ENCODE assay signal across 15 cellular contexts in genomic region chr7:106290319-106290718, GRCh38. TPM values are rescaled to one million over a fixed set of nuclear protein-coding genes. Genes with fewer than 3 reads are reported as not detected.
A peak's percentile ranks its signal among the peaks of the same experiment; 100 is the strongest.
DNase-seq lines count a peak whose midpoint lies in the region; ATAC-seq, FAIRE-seq and TF ChIP-seq lines count a peak whose summit lies in the region.
"Had no signal": no experiment of that assay in that cellular context is flagged by ENCODE, and none has a peak within 500 bp of the region (broad histone marks: within the 10 kb centered on the region; RNA-seq: fewer than 3 reads in every experiment).

No MANE protein-coding gene starts in this region.

- H2AFZ ChIP-seq in HCT116 (ENCODE audit: low read depth, low read length, poor library complexity, severe bottlenecking), result peak overlapping the region; percentile 20
- H2AFZ ChIP-seq in K562 (ENCODE audit: low read depth, low read length), result peak overlapping the region; percentile 27; the same call in 1 of the 2 replicates
- no peak overlapping the region for H2AFZ ChIP-seq in keratinocyte (ENCODE audit: control insufficient read depth, low read length)

- BruUV-seq in HCT116 (replicated peaks; lab: Mats Ljungman, UMichigan) (no TSS peak), K562 (replicated peaks; lab: Mats Ljungman, UMichigan) (no TSS peak)

- H3K36me3 ChIP-seq in HCT116 (ENCODE audit: control insufficient read depth in 1 of 2, insufficient read depth in 2 of 2, low read length in 2 of 2) (no peaks in the 10 kb centered on the region), K562 (ENCODE audit: control insufficient read depth, insufficient read depth, low read length) (no peaks in the 10 kb centered on the region), keratinocyte (ENCODE audit: control insufficient read depth in 2 of 2, extremely low read depth in 1 of 2, insufficient read depth in 2 of 2, low read length in 2 of 2) (no peaks in the 10 kb centered on the region), pancreas (no peaks in the 10 kb centered on the region), brain microvascular endothelial cell (replicated peaks) (no peaks in the 10 kb centered on the region)

- TF ChIP-seq POLR2A in HCT116 (IDR thresholded peaks at IDR 0.05; ENCODE audit: borderline replicate concordance, extremely low read depth, insufficient read depth, insufficient read length) (no peak), K562 (conservative IDR thresholded peaks at IDR 0.05) (no peak)

- H3K9ac ChIP-seq in HCT116 (ENCODE audit: low read length) (no peak overlapping the region), K562 (ENCODE audit: insufficient read depth in 1 of 2, low read depth in 2 of 2, low read length in 2 of 2) (no peak overlapping the region), keratinocyte (ENCODE audit: control insufficient read depth, extremely low read depth, insufficient read depth, low read length) (no peak overlapping the region)

- H3K27me3 ChIP-seq in HCT116 (ENCODE audit: insufficient read depth, low read length), result no peaks in the 10 kb centered on the region
- no peaks in the 10 kb centered on the region for H3K27me3 ChIP-seq in K562 (ENCODE audit: control insufficient read depth in 2 of 2, insufficient read depth in 2 of 2, low read length in 2 of 2)
- H3K27me3 ChIP-seq in keratinocyte (ENCODE audit: control insufficient read depth, extremely low read depth, insufficient read depth, low read length), result no peaks in the 10 kb centered on the region
- no peaks in the 10 kb centered on the region for H3K27me3 ChIP-seq in pancreas
- no peaks in the 10 kb centered on the region for H3K27me3 ChIP-seq in brain microvascular endothelial cell (replicated peaks)

- no peak for TF ChIP-seq EP300 in K562 (IDR thresholded peaks at IDR 0.05; ENCODE audit: low read length)

- H3K27ac ChIP-seq in HCT116 (ENCODE audit: low read depth, low read length) (no peak overlapping the region), K562 (ENCODE audit: extremely low read depth, low read depth, low read length) (no peak overlapping the region), keratinocyte (ENCODE audit: control insufficient read depth, insufficient read depth, low read length) (no peak overlapping the region), pancreas (peak overlapping the region in 3 of 4 donors; percentile 29 to 53 (median 42)), brain microvascular endothelial cell (no peak overlapping the region)

- DNase-seq in HCT116 (ENCODE audit: low read depth, low spot score) (no peak), K562 (ENCODE audit: extremely low read depth in 1 of 4, low spot score in 3 of 4) (no peak), keratinocyte (ENCODE audit: low read depth, low spot score) (no peak), pancreas (no peak), brain microvascular endothelial cell (no peak), T-helper 1 cell (no peak)
- DNase-seq in activated effector memory CD4-positive, alpha-beta T cell treated with anti-CD3 and anti-CD28 coated beads, Interleukin-2, amount 50 U/mL, for 16 hours, result no peak
- DNase-seq: C1 segment of cervical spinal cord; COR-L47; NCI-H69; NK-92 treated with Interleukin-12 subunit alpha and Interleukin-12 subunit beta, amount 100 ng/mL, for 24 hours had no signal

- H4K20me1 ChIP-seq in HCT116 (ENCODE audit: insufficient read depth) (no peaks in the 10 kb centered on the region), K562 (replicated peaks; ENCODE audit: control insufficient read depth, insufficient read depth, low read length) (no peaks in the 10 kb centered on the region), keratinocyte (ENCODE audit: control insufficient read depth, extremely low read depth, insufficient read depth, low read length) (no peaks in the 10 kb centered on the region)

- TF ChIP-seq CTCF in HCT116 (IDR thresholded peaks at IDR 0.05 in 2 of 3, conservative IDR thresholded peaks at IDR 0.05 in 1 of 3; ENCODE audit: borderline replicate concordance in 1 of 3, insufficient read depth in 1 of 3, low read depth in 2 of 3, low read length in 2 of 3) (no peak), K562 (IDR thresholded peaks at IDR 0.05 in 2 of 3, conservative IDR thresholded peaks at IDR 0.05 in 1 of 3; ENCODE audit: insufficient read depth in 2 of 3, low read depth in 1 of 3, low read length in 3 of 3) (no peak), keratinocyte (optimal IDR thresholded peaks at IDR 0.05 in 1 of 3, IDR thresholded peaks at IDR 0.05 in 1 of 3, conservative IDR thresholded peaks at IDR 0.05 in 1 of 3; ENCODE audit: extremely low read depth in 1 of 3, insufficient read depth in 2 of 3, low read length in 3 of 3) (no peak), pancreas (IDR thresholded peaks at IDR 0.05) (no peak), brain microvascular endothelial cell (IDR thresholded peaks at IDR 0.05; ENCODE audit: low read depth, low read length, missing control alignments) (no peak)

- H3K9me3 ChIP-seq in HCT116 (ENCODE audit: control insufficient read depth in 1 of 2, insufficient read depth in 1 of 2, low read depth in 1 of 2, low read length in 2 of 2) (no peaks in the 10 kb centered on the region), K562 (replicated peaks; ENCODE audit: control insufficient read depth, insufficient read depth, low read depth, low read length) (no peaks in the 10 kb centered on the region), keratinocyte (ENCODE audit: control insufficient read depth, low read depth, low read length) (no peaks in the 10 kb centered on the region), pancreas (no peaks in the 10 kb centered on the region)

- H3K4me2 ChIP-seq in HCT116 (ENCODE audit: low read length) (no peak overlapping the region), K562 (ENCODE audit: insufficient read depth, low read length) (no peak overlapping the region), keratinocyte (ENCODE audit: control insufficient read depth, extremely low read depth, insufficient read depth, low read depth, low read length) (peak overlapping the region; percentile 11)

- intact Hi-C loops in HCT116 (cut with micrococcal nuclease), result no loop called here
- intact Hi-C loops in K562 (cut with micrococcal nuclease), result no loop called here
- intact Hi-C loops in pancreas (cut with DNase I), result no loop called here

- H3K79me2 ChIP-seq in HCT116 (ENCODE audit: insufficient read depth, low read length) (no peaks in the 10 kb centered on the region), K562 (ENCODE audit: control insufficient read depth, insufficient read depth, low read length) (peaks cover 6% of the 10 kb centered on the region; the same call in 1 of the 3 replicates), keratinocyte (ENCODE audit: control insufficient read depth, insufficient read depth, low read length) (no peaks in the 10 kb centered on the region)

- H3K9me1 ChIP-seq in K562 (ENCODE audit: control insufficient read depth, insufficient read depth, low read length), result no peaks in the 10 kb centered on the region
- H3K9me1 ChIP-seq in keratinocyte (ENCODE audit: control insufficient read depth, extremely low read depth, insufficient read depth, low read length), result no peaks in the 10 kb centered on the region

- POLR2A ChIA-PET in HCT116 (lab: Charles Lee), result no interaction called here
- POLR2A ChIA-PET in K562 (lab: Yijun Ruan, JAX), result no interaction called here

- FAIRE-seq in K562 (lab: Jason Lieb, UNC) (no peak), keratinocyte (lab: Jason Lieb, UNC) (no peak), pancreas (lab: Jason Lieb, UNC) (no peak)
- FAIRE-seq: A204.1, H54 had no signal

- no peak overlapping the region for H3K4me3 ChIP-seq in HCT116 (replicated peaks in 1 of 2; ENCODE audit: low read depth in 1 of 2, low read length in 2 of 2)
- no peak overlapping the region for H3K4me3 ChIP-seq in K562
- H3K4me3 ChIP-seq in keratinocyte (ENCODE audit: control insufficient read depth in 2 of 3, extremely low read depth in 1 of 3, insufficient read depth in 2 of 3, low read depth in 1 of 3, low read length in 3 of 3), result no peak overlapping the region
- H3K4me3 ChIP-seq in pancreas, result no peak overlapping the region
- no peak overlapping the region for H3K4me3 ChIP-seq in brain microvascular endothelial cell (ENCODE audit: low read depth, low read length)

- TF ChIP-seq RAD21 in HCT116 (IDR thresholded peaks at IDR 0.05; ENCODE audit: low read depth) (no peak), K562 (CRISPR knock-in tag; conservative IDR thresholded peaks at IDR 0.05 in 1 of 2, IDR thresholded peaks at IDR 0.05 in 1 of 2) (no peak)

- RAD21 ChIA-PET in HCT116 (lab: Charles Lee; ENCODE audit: low non-redundant PET in 1 of 2, low total read pairs in 2 of 2, uncharacterized antibody in 2 of 2, unreplicated experiment in 2 of 2), result no interaction called here

- in situ Hi-C loops in K562 (cut with MboI), result no loop called here
- in situ Hi-C loops in brain microvascular endothelial cell (cut with HindIII; ENCODE audit: low pct_ligation_motif_present, low sequenced_read_pairs), result no loop called here

- H3K4me1 ChIP-seq in HCT116 (ENCODE audit: control insufficient read depth in 1 of 2, insufficient read depth in 2 of 2, low read length in 2 of 2), result peaks cover 5 to 16% of the 10 kb centered on the region in 2 experiments; a peak in 3 of 4 replicates
- peaks cover 6 to 8% of the 10 kb centered on the region in 2 experiments; a peak in 4 of 5 replicates for H3K4me1 ChIP-seq in K562 (replicated peaks in 1 of 2; ENCODE audit: control insufficient read depth in 2 of 2, insufficient read depth in 2 of 2, low read length in 2 of 2)
- peaks cover 10% of the 10 kb centered on the region for H3K4me1 ChIP-seq in keratinocyte (ENCODE audit: control insufficient read depth, extremely low read depth, insufficient read depth, low read length)
- peaks cover 0 to 15% (median 15%) of the 10 kb centered on the region in 3 donors for H3K4me1 ChIP-seq in pancreas

- H3K9me2 ChIP-seq in HCT116 (ENCODE audit: insufficient read depth), result no peaks in the 10 kb centered on the region

- ATAC-seq in HCT116 (no peak), K562 (no peak), pancreas (peak in 3 of 4 donors; percentile 6 to 24 (median 23)), HG03432 (IDR thresholded peaks at IDR 0.05; ENCODE audit: unreplicated experiment) (no peak)
- ATAC-seq: PC-3 had no signal

- CTCF ChIA-PET in HCT116 (lab: Charles Lee) (no interaction called here), K562 (lab: Yijun Ruan, JAX; ENCODE audit: low intra/inter-chr PET ratio) (no interaction called here)

- dilution Hi-C loops in keratinocyte (cut with MboI; ENCODE audit: extremely low pct_ligation_motif_present, low sequenced_read_pairs), result no loop called here

- 52% methylated on average over 5 of the region's 5 CpGs for WGBS in K562 (ENCODE audit: insufficient coverage, low coverage, missing lambda C conversion rate)
- 37 to 40% methylated on average over 5 of the region's 5 CpGs for WGBS in pancreas, 2 donors

RNA-seq across cellular contexts. Expression of gene NAMPT, which starts 5.5 kb away (rescaled TPM):
- total RNA-seq in HCT116 (2021; ENCODE audit: unreplicated experiment), result 113 TPM
- polyA plus RNA-seq in HCT116 (2012), result 37.2 and 46.4 TPM in 2 replicates
- 53.3 and 184 TPM in 2 replicates for total RNA-seq in K562 (2011; cell fraction: chromatin; rRNA removed; ENCODE audit: low replicate concordance)
- 23.0 and 32.8 TPM in 2 replicates for total RNA-seq in K562 (2011; cell fraction: nucleolus; rRNA removed)
- 75.4 and 125 TPM in 2 replicates for total RNA-seq in K562 (2011; cell fraction: nucleoplasm; rRNA removed)
- total RNA-seq in K562 (2014; rRNA removed), result 61.4 and 71.7 TPM in 2 replicates
- 160 and 179 TPM in 2 replicates for total RNA-seq in K562 (2014; rRNA removed; fragmentation: Illumina TruSeq; extraction: Trizol)
- 134 and 151 TPM in 2 replicates for total RNA-seq in K562 (2015; rRNA removed; fragmentation: Illumina TruSeq; extraction: Trizol)
- total RNA-seq in K562 (2021), result 134 and 150 TPM in 2 replicates
- 70.1 and 106 TPM in 2 replicates for polyA plus RNA-seq in K562 (2011; rRNA removed)
- 16.2 and 27.0 TPM in 2 replicates for polyA plus RNA-seq in K562 (2011; cell fraction: cytosol; rRNA removed)
- polyA plus RNA-seq in K562 (2011; cell fraction: nucleus; rRNA removed), result 20.3 and 26.6 TPM in 2 replicates
- polyA plus RNA-seq in K562 (2012), result 86.7 and 97.4 TPM in 2 replicates
- 113 and 133 TPM in 2 replicates for polyA plus RNA-seq in K562 (2014; fragmentation: Illumina TruSeq; extraction: Trizol)
- polyA plus RNA-seq in K562 (2014; fragmentation: Nextera tagmentation; extraction: Ambion mirVana), result 10 to 100 TPM; 41.1 to 56.6 TPM
- polyA plus RNA-seq in K562 (2014; rRNA removed), result 79.6 and 90.7 TPM in 2 replicates
- 158 and 163 TPM in 2 replicates for polyA minus RNA-seq in K562 (2011; rRNA and poly(A)+ RNA removed)
- 86.7 and 104 TPM in 2 replicates for polyA minus RNA-seq in K562 (2011; cell fraction: cytosol; rRNA and poly(A)+ RNA removed)
- 62.3 and 99.6 TPM in 2 replicates for polyA minus RNA-seq in K562 (2011; cell fraction: nucleus; rRNA and poly(A)+ RNA removed)
- 59.3 to 94.2 TPM (median 71.7 TPM) in 3 replicates for polyA plus RNA-seq in keratinocyte
- 149 TPM for polyA plus RNA-seq in keratinocyte (2011; ENCODE audit: low read depth)
- polyA plus RNA-seq in keratinocyte (2011; cell fraction: cytosol; rRNA removed), result 34.6 and 79.9 TPM in 2 replicates
- 49.2 and 66.6 TPM in 2 replicates for polyA plus RNA-seq in keratinocyte (2011; cell fraction: nucleus; rRNA removed)
- 94.5 and 137 TPM in 2 replicates for polyA plus RNA-seq in keratinocyte (2012; ENCODE audit: low replicate concordance)
- polyA minus RNA-seq in keratinocyte, result 9.7 to 80.6 TPM (median 44.1 TPM) in 3 replicates
- polyA minus RNA-seq in keratinocyte (2011; cell fraction: cytosol; rRNA and poly(A)+ RNA removed), result 95.9 TPM
- polyA minus RNA-seq in keratinocyte (2011; cell fraction: nucleus; rRNA and poly(A)+ RNA removed), result 71.0 and 136 TPM in 2 replicates
- 100 to 1,000 TPM in 2 of 6 donors, 10 to 100 TPM in 4; 35.7 to 127 (median 67.4) TPM for total RNA-seq in pancreas
- 10 to 100 TPM; 24.5 to 56.9 TPM for polyA plus RNA-seq in pancreas

Comparison
In these comparisons a context has a peak if more than half of its experiments do, and no peak if none do; other contexts are left out.
1. ATAC-seq: peak in pancreas (3 of 4); none in HCT116 (single experiment), K562 (single experiment) and HG03432 (single experiment).
2. H3K27ac ChIP-seq: peak in pancreas (3 of 4); none in HCT116 (single experiment), K562 (single experiment), keratinocyte (single experiment) and brain microvascular endothelial cell (single experiment).